Comparison of ENCODE assay signal across 11 cellular contexts in the genomic region with DNA sequence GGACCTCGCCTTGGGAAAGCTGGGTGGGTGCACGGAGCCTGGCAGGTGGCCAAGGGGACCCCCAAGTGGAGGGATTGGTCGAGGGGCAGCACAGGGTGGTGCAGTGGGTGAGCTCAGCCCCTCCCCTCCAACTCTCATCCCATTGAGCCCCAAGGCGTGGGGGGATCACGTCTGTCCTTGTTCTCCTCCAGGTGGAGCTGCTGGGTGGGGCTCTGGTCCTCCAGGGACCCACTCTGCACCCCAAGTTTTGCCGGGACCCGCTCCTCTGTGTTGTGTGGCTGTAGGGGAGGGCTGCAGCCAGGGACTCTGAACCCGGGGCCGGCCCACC. TPM values are rescaled to one million over a fixed set of nuclear protein-coding genes. Genes with fewer than 3 reads are reported as not detected.
DNase-seq lines count a peak whose midpoint lies in the region; ATAC-seq and TF ChIP-seq lines count a peak whose summit lies in the region.
"Had no signal": no experiment of that assay in that cellular context is flagged by ENCODE, and none has a peak within 500 bp of the region (broad histone marks: within the 10 kb centered on the region; RNA-seq: fewer than 3 reads in every experiment).

No MANE protein-coding gene starts in this region.

- H3K4me1 ChIP-seq in psoas muscle (peaks cover 6% of the 10 kb centered on the region), esophagus squamous epithelium (peaks cover 14 to 36% (median 20%) of the 10 kb centered on the region in 3 donors)

- H3K9me3 ChIP-seq in psoas muscle (no peaks in the 10 kb centered on the region), esophagus squamous epithelium (no peaks in the 10 kb centered on the region)
- H3K9me3 ChIP-seq: body of pancreas, right lobe of liver had no signal

- H3K4me1 Mint-ChIP-seq in activated CD4-positive, alpha-beta memory T cell treated with anti-CD3 and anti-CD28 coated beads, Interleukin-2, amount 10 ng/mL, durations not matched to agents 7 days and 5 days: peaks cover 44% of the 10 kb centered on the region
- peaks cover 37% of the 10 kb centered on the region for H3K4me1 Mint-ChIP-seq in activated CD4-positive, alpha-beta memory T cell treated with anti-CD3 and anti-CD28 coated beads for 36 hours (ENCODE audit: low read depth)

- POLR2A ChIA-PET in activated CD4-positive, alpha-beta memory T cell treated with anti-CD3 and anti-CD28 coated beads, Interleukin-2, amount 10 ng/mL, durations not matched to agents 7 days and 5 days (lab: Charles Lee): interaction anchor here (0.7 to 2.9 kb wide), 27 partner anchors 9 to 308 kb away, joined by 3 to 13 read pairs (median 5); partner anchors contain the start of genes AJM1, CLIC3, FBXW5 and NPDC1
- POLR2A ChIA-PET in activated CD4-positive, alpha-beta memory T cell treated with anti-CD3 and anti-CD28 coated beads for 36 hours (lab: Charles Lee): interaction anchor here (0.9 to 1.6 kb wide), 6 partner anchors 9 to 228 kb away, joined by 3 to 12 read pairs (median 4); partner anchors contain the start of genes FBXW5 and PAXX

- H3K4me3 Mint-ChIP-seq in activated CD4-positive, alpha-beta memory T cell treated with anti-CD3 and anti-CD28 coated beads, Interleukin-2, amount 10 ng/mL, durations not matched to agents 7 days and 5 days: peak overlapping the region; percentile 64
- no peak overlapping the region for H3K4me3 Mint-ChIP-seq in activated CD4-positive, alpha-beta memory T cell treated with anti-CD3 and anti-CD28 coated beads for 36 hours

- WGBS in psoas muscle, 3 donors: 16 to 27% (median 25%) methylated on average over 8 to 9 of the region's 9 CpGs
- 0% methylated on average over 3 of the region's 9 CpGs for WGBS in esophagus squamous epithelium, 2 donors

- no peak for TF ChIP-seq POLR2A in esophagus squamous epithelium (IDR thresholded peaks at IDR 0.05)

- H3K36me3 ChIP-seq in psoas muscle (ENCODE audit: insufficient read depth in 1 of 2, low read depth in 1 of 2): peaks cover 0 to 12% of the 10 kb centered on the region in 2 donors
- H3K36me3 ChIP-seq in esophagus squamous epithelium: peaks cover 0 to 19% (median 5%) of the 10 kb centered on the region in 3 donors
- H3K36me3 ChIP-seq: right lobe of liver had no signal

- TF ChIP-seq CTCF in LNCAP (IDR thresholded peaks at IDR 0.05) (peak; percentile 52), dorsolateral prefrontal cortex (IDR thresholded peaks at IDR 0.05 in 54 of 56, conservative IDR thresholded peaks at IDR 0.05 in 2 of 56; ENCODE audit: low read depth in 1 of 56, partially characterized antibody in 56 of 56) (peak in 28 of 56 donors; percentile 2 to 61 (median 28)), psoas muscle (IDR thresholded peaks at IDR 0.05) (no peak), esophagus squamous epithelium (IDR thresholded peaks at IDR 0.05) (no peak)

- peaks cover 8% of the 10 kb centered on the region for H3K36me3 Mint-ChIP-seq in activated CD4-positive, alpha-beta memory T cell treated with anti-CD3 and anti-CD28 coated beads, Interleukin-2, amount 10 ng/mL, durations not matched to agents 7 days and 5 days (ENCODE audit: low read depth)
- H3K36me3 Mint-ChIP-seq in activated CD4-positive, alpha-beta memory T cell treated with anti-CD3 and anti-CD28 coated beads for 36 hours: peaks cover 6% of the 10 kb centered on the region

- H3K27me3 Mint-ChIP-seq in activated CD4-positive, alpha-beta memory T cell treated with anti-CD3 and anti-CD28 coated beads, Interleukin-2, amount 10 ng/mL, durations not matched to agents 7 days and 5 days: no peaks in the 10 kb centered on the region
- H3K27me3 Mint-ChIP-seq in activated CD4-positive, alpha-beta memory T cell treated with anti-CD3 and anti-CD28 coated beads for 36 hours: no peaks in the 10 kb centered on the region

- intact Hi-C loops in activated CD4-positive, alpha-beta memory T cell treated with anti-CD3 and anti-CD28 coated beads for 36 hours (cut with micrococcal nuclease): loop anchor here (1.0 to 10.0 kb wide), 2 partner anchors 91 to 248 kb away; partner anchors contain the start of genes C8G and FBXW5
- intact Hi-C loops in dorsolateral prefrontal cortex (cut with DNase I): loop anchor here (5.0 kb wide), 2 partner anchors 33 to 248 kb away; no protein-coding TSS in a partner anchor
- intact Hi-C loops in psoas muscle (cut with DNase I): loop anchor here (1.0 to 2.0 kb wide), 3 partner anchors 87 to 248 kb away; no protein-coding TSS in a partner anchor
- intact Hi-C loops in esophagus squamous epithelium (cut with DNase I): no loop called here

- no peak for DNase-seq in activated CD4-positive, alpha-beta memory T cell treated with anti-CD3 and anti-CD28 coated beads, Interleukin-2, amount 10 ng/mL, durations not matched to agents 7 days and 5 days
- DNase-seq in activated CD4-positive, alpha-beta memory T cell treated with anti-CD3 and anti-CD28 coated beads for 36 hours: no peak
- DNase-seq in dorsolateral prefrontal cortex: no peak
- DNase-seq in psoas muscle: no peak
- no peak for DNase-seq in esophagus squamous epithelium (lab: John Stamatoyannopoulos, UW)
- no peak for DNase-seq in midbrain (lab: John Stamatoyannopoulos, UW)
- no peak for DNase-seq in DMS53 treated with DMSO at 0.1 percent for 48 hours (lab: John Stamatoyannopoulos, UW; ENCODE audit: unreplicated experiment)

- H3K27ac ChIP-seq in dorsolateral prefrontal cortex (peak overlapping the region in 54 of 59 donors; percentile 34 to 100 (median 82)), psoas muscle (no peak overlapping the region), esophagus squamous epithelium (peak overlapping the region in 1 of 4 donors; percentile 54)
- H3K27ac ChIP-seq: body of pancreas had no signal

- H3K4me3 ChIP-seq in dorsolateral prefrontal cortex (peak overlapping the region in 18 of 59 donors; percentile 3 to 51 (median 30)), psoas muscle (no peak overlapping the region), esophagus squamous epithelium (peak overlapping the region in 1 of 4 donors; percentile 26)
- H3K4me3 ChIP-seq: body of pancreas, right lobe of liver had no signal

- H3K27me3 ChIP-seq in dorsolateral prefrontal cortex (no peaks in the 10 kb centered on the region), psoas muscle (ENCODE audit: insufficient read depth in 3 of 3, low read length in 2 of 3) (peaks cover 0 to 6% (median 0%) of the 10 kb centered on the region in 3 donors), esophagus squamous epithelium (peaks cover 0 to 11% (median 0%) of the 10 kb centered on the region in 4 donors)
- H3K27me3 ChIP-seq: body of pancreas, right lobe of liver had no signal

- H3K27ac Mint-ChIP-seq in activated CD4-positive, alpha-beta memory T cell treated with anti-CD3 and anti-CD28 coated beads, Interleukin-2, amount 10 ng/mL, durations not matched to agents 7 days and 5 days: peak overlapping the region; percentile 98
- H3K27ac Mint-ChIP-seq in activated CD4-positive, alpha-beta memory T cell treated with anti-CD3 and anti-CD28 coated beads for 36 hours: no peak overlapping the region

- peak in 3 of 4 donors; percentile 7 to 31 (median 26) for ATAC-seq in psoas muscle

- no peaks in the 10 kb centered on the region for H3K9me3 Mint-ChIP-seq in activated CD4-positive, alpha-beta memory T cell treated with anti-CD3 and anti-CD28 coated beads, Interleukin-2, amount 10 ng/mL, durations not matched to agents 7 days and 5 days
- H3K9me3 Mint-ChIP-seq in activated CD4-positive, alpha-beta memory T cell treated with anti-CD3 and anti-CD28 coated beads for 36 hours: no peaks in the 10 kb centered on the region

- CTCF ChIA-PET in activated CD4-positive, alpha-beta memory T cell treated with anti-CD3 and anti-CD28 coated beads, Interleukin-2, amount 10 ng/mL, durations not matched to agents 7 days and 5 days (lab: Charles Lee): interaction anchor here (0.7 to 9.9 kb wide), 51 partner anchors 9 to 309 kb away, joined by 3 to 149 read pairs (median 6); partner anchors contain the start of genes AJM1, C8G, CLIC3 and FBXW5
- CTCF ChIA-PET in activated CD4-positive, alpha-beta memory T cell treated with anti-CD3 and anti-CD28 coated beads for 36 hours (lab: Charles Lee): interaction anchor here (0.6 to 5.8 kb wide), 59 partner anchors 8 to 327 kb away, joined by 3 to 56 read pairs (median 5); partner anchors contain the start of genes ABCA2, AJM1, ANAPC2 and CLIC3

RNA-seq across cellular contexts. Expression of gene FUT7, which starts 3.6 kb away (rescaled TPM):
- 10 to 100 TPM in 1 of 2 experiments, 1 to 10 TPM in 1; 9.9 to 10.4 TPM for total RNA-seq in activated CD4-positive, alpha-beta memory T cell treated with anti-CD3 and anti-CD28 coated beads, Interleukin-2, amount 10 ng/mL, durations not matched to agents 7 days and 5 days
- total RNA-seq in activated CD4-positive, alpha-beta memory T cell treated with anti-CD3 and anti-CD28 coated beads for 36 hours: 1 to 10 TPM in 1 of 2 experiments, under 1 TPM in 1; 0.85 to 1.3 TPM
- 1 to 10 TPM in 3 of 120 experiments, under 1 TPM in 54, not detected in 63; 0.14 to 1.7 (median 0.33) TPM for total RNA-seq in dorsolateral prefrontal cortex
- total RNA-seq in psoas muscle: under 1 TPM in 1 of 4 donors, not detected in 3; 0.08 TPM
- polyA plus RNA-seq in psoas muscle: under 1 TPM in 2 of 3 donors, not detected in 1; 0.01 to 0.06 TPM
- total RNA-seq in esophagus squamous epithelium: under 1 TPM in 3 of 4 donors, not detected in 1; 0.13 to 0.38 (median 0.21) TPM
- total RNA-seq: body of pancreas had no signal

RNA-seq across cellular contexts. Expression of gene ABCA2, which starts 7.4 kb away (rescaled TPM):
- total RNA-seq in activated CD4-positive, alpha-beta memory T cell treated with anti-CD3 and anti-CD28 coated beads, Interleukin-2, amount 10 ng/mL, durations not matched to agents 7 days and 5 days: 10 to 100 TPM; 55.5 to 65.9 TPM
- 10 to 100 TPM; 22.1 to 22.9 TPM for total RNA-seq in activated CD4-positive, alpha-beta memory T cell treated with anti-CD3 and anti-CD28 coated beads for 36 hours
- total RNA-seq in dorsolateral prefrontal cortex (1,000 to 10,000 TPM in 22 of 120 experiments, 100 to 1,000 TPM in 98; 266 to 2,644 (median 606) TPM), psoas muscle (10 to 100 TPM; 12.2 to 23.5 (median 18.3) TPM), esophagus squamous epithelium (10 to 100 TPM in 2 of 4 donors, 1 to 10 TPM in 2; 3.5 to 14.7 (median 7.6) TPM)
- 10 to 100 TPM in 1 of 3 donors, 1 to 10 TPM in 2; 6.9 to 11.1 (median 8.5) TPM for polyA plus RNA-seq in psoas muscle

RNA-seq across cellular contexts. Expression of gene NPDC1, which starts 10.5 kb away (rescaled TPM):
- 10 to 100 TPM; 82.8 to 89.2 TPM for total RNA-seq in activated CD4-positive, alpha-beta memory T cell treated with anti-CD3 and anti-CD28 coated beads, Interleukin-2, amount 10 ng/mL, durations not matched to agents 7 days and 5 days
- total RNA-seq in activated CD4-positive, alpha-beta memory T cell treated with anti-CD3 and anti-CD28 coated beads for 36 hours: 10 to 100 TPM; 36.0 to 42.6 TPM
- total RNA-seq in dorsolateral prefrontal cortex (100 to 1,000 TPM; 142 to 297 (median 214) TPM), psoas muscle (10 to 100 TPM; 17.3 to 32.1 (median 22.6) TPM), esophagus squamous epithelium (10 to 100 TPM; 11.9 to 45.2 (median 20.3) TPM)
- 10 to 100 TPM; 14.8 to 23.2 (median 17.6) TPM for polyA plus RNA-seq in psoas muscle

RNA-seq across cellular contexts. Expression of gene ENTPD2, which starts 18.4 kb away (rescaled TPM):
- under 1 TPM; 0.15 to 0.40 TPM for total RNA-seq in activated CD4-positive, alpha-beta memory T cell treated with anti-CD3 and anti-CD28 coated beads, Interleukin-2, amount 10 ng/mL, durations not matched to agents 7 days and 5 days
- total RNA-seq in activated CD4-positive, alpha-beta memory T cell treated with anti-CD3 and anti-CD28 coated beads for 36 hours: not detected
- 10 to 100 TPM in 105 of 120 experiments, 1 to 10 TPM in 15; 4.7 to 47.5 (median 15.7) TPM for total RNA-seq in dorsolateral prefrontal cortex
- total RNA-seq in psoas muscle: 1 to 10 TPM in 2 of 4 donors, under 1 TPM in 2; 0.59 to 1.4 (median 0.95) TPM
- under 1 TPM; 0.17 to 0.29 (median 0.28) TPM for polyA plus RNA-seq in psoas muscle
- 1 to 10 TPM in 2 of 4 donors, under 1 TPM in 2; 0.47 to 1.3 (median 0.86) TPM for total RNA-seq in esophagus squamous epithelium
- total RNA-seq: T-helper 2 cell treated with Interferon-gamma antibody and Interleukin-4, amounts not matched to agents 100 ng/mL and 5 ng/mL, for 36 hours had no signal

RNA-seq across cellular contexts. Expression of gene SAPCD2, which starts 34.9 kb away (rescaled TPM):
- 10 to 100 TPM; 26.8 to 27.0 TPM for total RNA-seq in activated CD4-positive, alpha-beta memory T cell treated with anti-CD3 and anti-CD28 coated beads, Interleukin-2, amount 10 ng/mL, durations not matched to agents 7 days and 5 days
- total RNA-seq in activated CD4-positive, alpha-beta memory T cell treated with anti-CD3 and anti-CD28 coated beads for 36 hours: 1 to 10 TPM; 6.4 to 6.6 TPM
- 10 to 100 TPM in 1 of 120 experiments, 1 to 10 TPM in 119; 1.7 to 11.5 (median 5.4) TPM for total RNA-seq in dorsolateral prefrontal cortex
- total RNA-seq in psoas muscle: under 1 TPM; 0.10 to 0.15 (median 0.12) TPM
- under 1 TPM in 2 of 3 donors, not detected in 1; 0.18 to 0.22 TPM for polyA plus RNA-seq in psoas muscle
- 10 to 100 TPM in 3 of 4 donors, 1 to 10 TPM in 1; 8.2 to 21.2 (median 14.7) TPM for total RNA-seq in esophagus squamous epithelium
